In the genomic region with DNA sequence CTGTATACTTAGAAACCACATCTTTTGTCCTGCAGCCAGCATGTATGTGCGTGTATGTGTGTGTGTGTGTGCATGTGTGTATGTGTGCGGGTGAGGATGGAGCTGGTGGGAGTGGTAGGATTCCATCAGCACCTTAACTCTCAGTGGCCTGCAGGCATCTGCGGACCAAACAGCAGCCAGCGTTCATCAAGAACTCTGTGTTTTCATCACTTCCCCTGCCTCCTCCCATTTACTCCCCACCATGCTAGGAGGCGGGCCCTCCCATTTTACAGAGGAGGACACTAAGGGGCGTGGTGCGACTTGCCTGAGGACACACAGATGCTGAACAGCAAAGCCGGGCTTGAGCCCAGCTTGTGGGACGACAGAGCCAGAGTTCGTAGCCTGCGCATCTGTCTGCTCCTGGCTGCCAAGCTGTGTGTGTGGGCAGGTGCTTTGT, we compare ENCODE assay signal across 11 cellular contexts. TPM values are rescaled to one million over a fixed set of nuclear protein-coding genes. Genes with fewer than 3 reads are reported as not detected.
DNase-seq lines count a peak whose midpoint lies in the region; ATAC-seq and TF ChIP-seq lines count a peak whose summit lies in the region.
"Had no signal": no experiment of that assay in that cellular context is flagged by ENCODE, and none has a peak within 500 bp of the region (broad histone marks: within the 10 kb centered on the region; RNA-seq: fewer than 3 reads in every experiment).

No MANE protein-coding gene starts in this region.

- H3K14ac ChIP-seq in neuronal stem cell (ENCODE audit: low read length), result no peak overlapping the region

- H3K4me1 Mint-ChIP-seq in MCF 10A (ENCODE audit: insufficient read depth, unreplicated experiment), result peaks cover 60% of the 10 kb centered on the region

- H3K4ac ChIP-seq in neuronal stem cell (ENCODE audit: low read length), result no peak overlapping the region

- BruUV-seq in MCF 10A (replicated peaks; lab: Mats Ljungman, UMichigan), result no TSS peak

- peak overlapping the region; percentile 18 for H3K9ac ChIP-seq in neuronal stem cell (ENCODE audit: low read depth, low read length, poor library complexity)

- H3K4me3 ChIP-seq in GM06990 (replicated peaks; ENCODE audit: low read depth, low read length) (no peak overlapping the region), neuronal stem cell (ENCODE audit: low read length in 2 of 2) (peak overlapping the region in 1 of 2 donors; percentile 2)
- H3K4me3 ChIP-seq: upper lobe of left lung had no signal

- H2AK5ac ChIP-seq in neuronal stem cell (ENCODE audit: low read depth, low read length), result peak overlapping the region; percentile 93

- H3K4me1 ChIP-seq in neuronal stem cell (ENCODE audit: control insufficient read depth in 2 of 2, insufficient read depth in 1 of 2, low read depth in 1 of 2, low read length in 2 of 2), result peaks cover 53 to 69% of the 10 kb centered on the region in 2 donors

- ATAC-seq in GM18519 (IDR thresholded peaks at IDR 0.05; ENCODE audit: low FRiP score, unreplicated experiment), result no peak
- ATAC-seq: effector memory CD8-positive, alpha-beta T cell; T-cell had no signal

- WGBS in neuronal stem cell (ENCODE audit: extremely low coverage in 2 of 2, insufficient read length in 2 of 2, insufficient replicate concordance in 1 of 2), 2 donors, result no CpG with 5 or more reads among the region's 11 CpGs

- peak overlapping the region; percentile 82 for H2BK12ac ChIP-seq in neuronal stem cell (ENCODE audit: low read length)

- H3K9me3 ChIP-seq in neuronal stem cell (replicated peaks in 1 of 2; ENCODE audit: control insufficient read depth in 2 of 2, insufficient read depth in 1 of 2, low read depth in 1 of 2, low read length in 2 of 2), result peaks cover 0 to 3% of the 10 kb centered on the region in 2 donors
- H3K9me3 ChIP-seq: upper lobe of left lung had no signal

- H3K4me2 ChIP-seq in neuronal stem cell (ENCODE audit: insufficient read depth, low read length, poor library complexity, severe bottlenecking), result peak overlapping the region; percentile 13

- H4K8ac ChIP-seq in neuronal stem cell (ENCODE audit: low read depth, low read length), result no peak overlapping the region

- H4K91ac ChIP-seq in neuronal stem cell (ENCODE audit: low read depth, low read length, poor library complexity), result peak overlapping the region; percentile 38

- H2BK5ac ChIP-seq in neuronal stem cell (ENCODE audit: low read length), result no peak overlapping the region

- no peak overlapping the region for H3K4me3 Mint-ChIP-seq in MCF 10A (ENCODE audit: unreplicated experiment)
- H3K4me3 Mint-ChIP-seq: effector memory CD8-positive, alpha-beta T cell; T-cell had no signal

- peaks cover 6% of the 10 kb centered on the region for H3K36me3 Mint-ChIP-seq in MCF 10A (ENCODE audit: insufficient read depth, unreplicated experiment)
- H3K36me3 Mint-ChIP-seq: T-cell had no signal

- H3K23ac ChIP-seq in neuronal stem cell (ENCODE audit: low read depth, low read length, poor library complexity), result no peak overlapping the region

- DNase-seq in GM06990 (ENCODE audit: extremely low read depth, insufficient read length) (peak; percentile 44), NCI-H1436 treated with DMSO at 0.1 percent for 48 hours (lab: John Stamatoyannopoulos, UW) (peak; percentile 48), MCF 10A (ENCODE audit: unreplicated experiment) (peak; percentile 66), neuronal stem cell (ENCODE audit: low spot score) (no peak), cerebellar nuclear complex (lab: John Stamatoyannopoulos, UW) (no peak), superior temporal gyrus (ENCODE audit: extremely low spot score) (no peak)
- no peak for DNase-seq in stimulated activated CD4-positive, alpha-beta T cell treated with anti-CD3 and anti-CD28 coated beads, Interleukin-1b, Interleukin-23, amount 100 ng/mL, for 48 hours
- DNase-seq: effector memory CD8-positive, alpha-beta T cell; upper lobe of left lung had no signal

- no peak for TF ChIP-seq CTCF in GM06990 (IDR thresholded peaks at IDR 0.05; ENCODE audit: insufficient read depth, low read length, poor library complexity, severe bottlenecking)
- TF ChIP-seq CTCF in MCF 10A (IDR thresholded peaks at IDR 0.05; ENCODE audit: unreplicated experiment), result no peak

- H3K27me3 ChIP-seq in GM06990 (replicated peaks; ENCODE audit: control insufficient read depth, insufficient read depth, low read length) (no peaks in the 10 kb centered on the region), neuronal stem cell (ENCODE audit: control insufficient read depth in 3 of 3, insufficient read depth in 3 of 3, low read depth in 1 of 3, low read length in 3 of 3) (peaks cover 0 to 3% (median 0%) of the 10 kb centered on the region in 3 experiments)

- H3K27me3 Mint-ChIP-seq in MCF 10A (ENCODE audit: insufficient read depth, unreplicated experiment), result no peaks in the 10 kb centered on the region

- H3K79me1 ChIP-seq in neuronal stem cell (ENCODE audit: low read depth, low read length), result no peaks in the 10 kb centered on the region

- peak overlapping the region; percentile 19 for H3K27ac ChIP-seq in neuronal stem cell (replicated peaks; ENCODE audit: low read length)
- H3K27ac ChIP-seq: upper lobe of left lung had no signal

- no peak overlapping the region for H2BK120ac ChIP-seq in neuronal stem cell (ENCODE audit: low read depth, low read length)

- intact Hi-C loops in MCF 10A (cut with micrococcal nuclease), result no loop called here

- peak overlapping the region; percentile 89 for H3K18ac ChIP-seq in neuronal stem cell (ENCODE audit: low read length)

- no peaks in the 10 kb centered on the region for H3K36me3 ChIP-seq in GM06990 (ENCODE audit: control insufficient read depth, insufficient read depth, low read length)
- H3K36me3 ChIP-seq in neuronal stem cell (replicated peaks in 1 of 2; ENCODE audit: control insufficient read depth in 2 of 2, insufficient read depth in 2 of 2, low read length in 2 of 2), result peaks cover 0 to 2% of the 10 kb centered on the region in 2 donors
- H3K36me3 ChIP-seq: upper lobe of left lung had no signal

- H3K27ac Mint-ChIP-seq in MCF 10A (ENCODE audit: low read depth, unreplicated experiment), result no peak overlapping the region
- H3K27ac Mint-ChIP-seq: effector memory CD8-positive, alpha-beta T cell; T-cell had no signal

- no peaks in the 10 kb centered on the region for H3K9me3 Mint-ChIP-seq in MCF 10A (ENCODE audit: unreplicated experiment)
- H3K9me3 Mint-ChIP-seq: effector memory CD8-positive, alpha-beta T cell; T-cell had no signal

- peak overlapping the region; percentile 2 for H2BK15ac ChIP-seq in neuronal stem cell (ENCODE audit: low read length)

- POLR2A ChIA-PET in MCF 10A (lab: Yijun Ruan, JAX), result interaction anchor here (1.1 kb wide), 1 partner anchor 82 kb away, joined by 3 read pairs; no protein-coding TSS in a partner anchor

- H2AFZ ChIP-seq in neuronal stem cell (ENCODE audit: low read length), result peak overlapping the region; percentile 81

- CTCF ChIA-PET in MCF 10A (lab: Yijun Ruan, JAX), result interaction anchor here (0.6 to 1.7 kb wide), 3 partner anchors 81 to 573 kb away, joined by 3 to 8 read pairs (median 3); no protein-coding TSS in a partner anchor

RNA-seq across cellular contexts. Expression of gene VSTM2L, which starts 8.9 kb away (rescaled TPM):
- total RNA-seq in MCF 10A (2022), result 15.6 and 16.4 TPM in 2 replicates
- polyA plus RNA-seq in neuronal stem cell (2013, experiment 1 of 2), result 9.1 TPM
- polyA plus RNA-seq in neuronal stem cell (2013, experiment 2 of 2), result 8.0 TPM
- total RNA-seq: T-cell had no signal

Comparison
In these comparisons a context has a peak if more than half of its experiments do, and no peak if none do; other contexts are left out.
1. DNase-seq: peak in GM06990 (single experiment), NCI-H1436 treated with DMSO at 0.1 percent for 48 hours (single experiment) and MCF 10A (single experiment); none in neuronal stem cell (single experiment), cerebellar nuclear complex (0 of 2), superior temporal gyrus (single experiment) and stimulated activated CD4-positive, alpha-beta T cell treated with anti-CD3 and anti-CD28 coated beads, Interleukin-1b, Interleukin-23, amount 100 ng/mL, for 48 hours (single experiment).